In genomic region chr9:114473447-114473801, GRCh38 we compare ENCODE assay signal across 18 cellular contexts.
"Had no signal": no experiment of that assay in that cellular context is flagged by ENCODE, and none has a peak within 500 bp of the region (broad histone marks: within the 10 kb centered on the region; RNA-seq: fewer than 3 reads in every experiment).

No MANE protein-coding gene starts in this region.

- H3K4me3 ChIP-seq: Peyer's patch had no signal

- H3K27me3 ChIP-seq: Peyer's patch had no signal

- H3K9me3 ChIP-seq: Peyer's patch, SK-N-SH had no signal

- H3K4me2 ChIP-seq: SK-N-SH had no signal

- DNase-seq: KBM-7, NCI-H1092, NCI-H1105 treated with DMSO at 0.1 percent for 48 hours, NCI-H1417 treated with DMSO at 0.1 percent for 48 hours, NCI-H187, NCI-H2029, NCI-H2081 treated with DMSO at 0.1 percent for 48 hours, NCI-H226, NCI-H446, NCI-H510A, NCI-H524 treated with DMSO at 0.1 percent for 48 hours, NCI-H69, NCI-H774, PC-3, Peyer's patch, SHP77, SK-N-SH had no signal

- ATAC-seq: PC-3 had no signal

- H3K27ac ChIP-seq: HL-60, Peyer's patch had no signal

- H3K9me2 ChIP-seq: SK-N-SH had no signal

- H3K4me1 ChIP-seq: Peyer's patch had no signal
